ENCODE assay signal across 8 cellular contexts in the genomic region with DNA sequence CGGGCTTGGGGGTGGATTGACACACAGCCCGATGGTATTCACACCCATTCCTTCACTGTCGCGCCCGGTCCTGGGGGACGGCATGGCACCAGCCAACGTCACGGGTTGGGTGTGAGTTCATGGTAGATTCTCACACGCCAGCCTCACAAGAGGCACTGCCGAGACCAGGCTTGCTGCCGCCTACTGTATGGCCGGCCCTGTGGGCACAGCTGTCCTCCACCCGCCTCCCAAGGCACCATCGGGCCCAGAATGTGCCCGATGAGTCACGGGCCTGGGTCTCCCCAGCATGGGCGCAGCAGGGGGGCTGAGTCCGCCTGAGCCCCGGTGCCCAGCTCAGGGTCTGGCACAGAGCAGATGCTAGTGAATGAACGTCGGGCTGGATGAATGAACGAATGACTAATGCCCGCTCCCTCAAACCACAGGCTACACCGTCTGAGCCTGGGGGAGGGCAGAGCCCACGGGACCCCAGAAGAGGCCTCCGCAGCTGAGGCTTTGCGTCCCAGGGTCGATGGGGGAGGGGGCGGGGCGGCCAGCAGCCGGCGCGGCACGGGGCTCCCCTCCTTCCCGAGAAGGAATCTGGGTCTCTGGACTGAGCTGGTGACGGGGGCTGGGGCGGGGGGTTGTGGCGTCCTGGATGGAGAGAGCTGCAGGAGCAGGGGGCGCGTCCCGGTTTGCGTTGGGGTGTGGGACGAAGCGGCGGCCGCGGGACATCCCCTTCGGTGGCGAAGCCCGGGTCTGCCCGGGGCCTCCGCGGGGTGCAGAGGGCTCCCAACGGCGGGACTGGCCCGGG. TPM values are rescaled to one million over a fixed set of nuclear protein-coding genes. Genes with fewer than 3 reads are reported as not detected.
DNase-seq lines count a peak whose midpoint lies in the region; ATAC-seq and TF ChIP-seq lines count a peak whose summit lies in the region.

No MANE protein-coding gene starts in this region.

- DNase-seq in NCI-H748 (lab: John Stamatoyannopoulos, UW; ENCODE audit: unreplicated experiment): peak; percentile 59
- DNase-seq in NCI-H748 treated with DMSO at 0.1 percent for 48 hours (lab: John Stamatoyannopoulos, UW): no peak
- no peak for DNase-seq in activated CD8-positive, alpha-beta T cell treated with anti-CD3 and anti-CD28 coated beads, Interleukin-2, amount 10 ng/mL, durations not matched to agents 7 days and 5 days
- no peak for DNase-seq in heart right ventricle
- no peak for DNase-seq in progenitor cell of endocrine pancreas (ENCODE audit: low spot score, unreplicated experiment)
- DNase-seq in NOMO-1 treated with dmso at 0.1 percent for 144 hours (lab: John Stamatoyannopoulos, UW; ENCODE audit: unreplicated experiment): no peak

- H3K27ac ChIP-seq in heart right ventricle: no peak overlapping the region

- H3K9me3 ChIP-seq in heart right ventricle: no peaks in the 10 kb centered on the region

- no peak overlapping the region for H3K27ac Mint-ChIP-seq in activated CD8-positive, alpha-beta T cell treated with anti-CD3 and anti-CD28 coated beads, Interleukin-2, amount 10 ng/mL, durations not matched to agents 7 days and 5 days
- H3K27ac Mint-ChIP-seq in progenitor cell of endocrine pancreas: no peak overlapping the region

- peak overlapping the region in 9 of 10 donors; percentile 39 to 61 (median 53) for H3K4me3 ChIP-seq in heart right ventricle

- POLR2A ChIA-PET in activated CD8-positive, alpha-beta T cell treated with anti-CD3 and anti-CD28 coated beads, Interleukin-2, amount 10 ng/mL, durations not matched to agents 7 days and 5 days (lab: Charles Lee): no interaction called here

- CTCF ChIA-PET in activated CD8-positive, alpha-beta T cell treated with anti-CD3 and anti-CD28 coated beads, Interleukin-2, amount 10 ng/mL, durations not matched to agents 7 days and 5 days (lab: Charles Lee): no interaction called here

- TF ChIP-seq CTCF in heart right ventricle (IDR thresholded peaks at IDR 0.05) (no peak), progenitor cell of endocrine pancreas (IDR thresholded peaks at IDR 0.05; ENCODE audit: unreplicated experiment) (no peak)

- intact Hi-C loops in heart right ventricle (cut with DNase I): loop anchor here in 2 of 10 donors (5.0 to 10.0 kb wide), 2 partner anchors 61 to 83 kb away; no protein-coding TSS in a partner anchor

- 2% methylated on average over 47 to 56 of the region's 56 CpGs for WGBS in heart right ventricle, 2 donors

- H3K4me3 Mint-ChIP-seq in activated CD8-positive, alpha-beta T cell treated with anti-CD3 and anti-CD28 coated beads, Interleukin-2, amount 10 ng/mL, durations not matched to agents 7 days and 5 days: no peak overlapping the region
- peak overlapping the region; percentile 75 for H3K4me3 Mint-ChIP-seq in progenitor cell of endocrine pancreas (ENCODE audit: low read depth)

- peaks cover 12 to 47% (median 33%) of the 10 kb centered on the region in 7 donors for H3K27me3 ChIP-seq in heart right ventricle

- H3K9me3 Mint-ChIP-seq in activated CD8-positive, alpha-beta T cell treated with anti-CD3 and anti-CD28 coated beads, Interleukin-2, amount 10 ng/mL, durations not matched to agents 7 days and 5 days (ENCODE audit: insufficient read depth): no peaks in the 10 kb centered on the region
- no peaks in the 10 kb centered on the region for H3K9me3 Mint-ChIP-seq in progenitor cell of endocrine pancreas (ENCODE audit: low read depth)

- H3K36me3 ChIP-seq in heart right ventricle: no peaks in the 10 kb centered on the region

- H3K4me1 Mint-ChIP-seq in activated CD8-positive, alpha-beta T cell treated with anti-CD3 and anti-CD28 coated beads, Interleukin-2, amount 10 ng/mL, durations not matched to agents 7 days and 5 days (ENCODE audit: low read depth): peaks cover 7% of the 10 kb centered on the region
- peaks cover 13% of the 10 kb centered on the region for H3K4me1 Mint-ChIP-seq in progenitor cell of endocrine pancreas (ENCODE audit: low read depth)

- H3K36me3 Mint-ChIP-seq in activated CD8-positive, alpha-beta T cell treated with anti-CD3 and anti-CD28 coated beads, Interleukin-2, amount 10 ng/mL, durations not matched to agents 7 days and 5 days (ENCODE audit: low read depth): no peaks in the 10 kb centered on the region
- no peaks in the 10 kb centered on the region for H3K36me3 Mint-ChIP-seq in progenitor cell of endocrine pancreas (ENCODE audit: insufficient read depth)

- H3K4me1 ChIP-seq in heart right ventricle: peaks cover 7 to 32% (median 13%) of the 10 kb centered on the region in 9 donors

- ATAC-seq in activated CD8-positive, alpha-beta T cell treated with anti-CD3 and anti-CD28 coated beads, Interleukin-2, amount 10 ng/mL, durations not matched to agents 7 days and 5 days: peak; percentile 33
- ATAC-seq in heart right ventricle (peak in 7 of 8 donors; percentile 9 to 51 (median 41)), GM19463 (IDR thresholded peaks at IDR 0.05; ENCODE audit: unreplicated experiment) (no peak), GM18909 (IDR thresholded peaks at IDR 0.05; ENCODE audit: poor library complexity, unreplicated experiment) (no peak)

- peaks cover 51% of the 10 kb centered on the region for H3K27me3 Mint-ChIP-seq in activated CD8-positive, alpha-beta T cell treated with anti-CD3 and anti-CD28 coated beads, Interleukin-2, amount 10 ng/mL, durations not matched to agents 7 days and 5 days (ENCODE audit: low read depth)
- H3K27me3 Mint-ChIP-seq in progenitor cell of endocrine pancreas: peaks cover 65% of the 10 kb centered on the region

RNA-seq across cellular contexts. Expression of a gene that starts 0.8 kb away (rescaled TPM):
- under 1 TPM; 0.68 to 0.71 TPM for total RNA-seq in activated CD8-positive, alpha-beta T cell treated with anti-CD3 and anti-CD28 coated beads, Interleukin-2, amount 10 ng/mL, durations not matched to agents 7 days and 5 days
- total RNA-seq in heart right ventricle (under 1 TPM; 0.12 to 0.70 (median 0.35) TPM), progenitor cell of endocrine pancreas (2.8 and 3.3 TPM in 2 replicates)
- polyA plus RNA-seq in heart right ventricle: under 1 TPM; 0.17 to 0.37 TPM

Comparison
In these comparisons a context has a peak if more than half of its experiments do, and no peak if none do; other contexts are left out.
1. ATAC-seq: peak in activated CD8-positive, alpha-beta T cell treated with anti-CD3 and anti-CD28 coated beads, Interleukin-2, amount 10 ng/mL, durations not matched to agents 7 days and 5 days (single experiment) and heart right ventricle (7 of 8); none in GM19463 (single experiment) and GM18909 (single experiment).